8 cellular contexts compared by ENCODE assay signal in the genomic region with DNA sequence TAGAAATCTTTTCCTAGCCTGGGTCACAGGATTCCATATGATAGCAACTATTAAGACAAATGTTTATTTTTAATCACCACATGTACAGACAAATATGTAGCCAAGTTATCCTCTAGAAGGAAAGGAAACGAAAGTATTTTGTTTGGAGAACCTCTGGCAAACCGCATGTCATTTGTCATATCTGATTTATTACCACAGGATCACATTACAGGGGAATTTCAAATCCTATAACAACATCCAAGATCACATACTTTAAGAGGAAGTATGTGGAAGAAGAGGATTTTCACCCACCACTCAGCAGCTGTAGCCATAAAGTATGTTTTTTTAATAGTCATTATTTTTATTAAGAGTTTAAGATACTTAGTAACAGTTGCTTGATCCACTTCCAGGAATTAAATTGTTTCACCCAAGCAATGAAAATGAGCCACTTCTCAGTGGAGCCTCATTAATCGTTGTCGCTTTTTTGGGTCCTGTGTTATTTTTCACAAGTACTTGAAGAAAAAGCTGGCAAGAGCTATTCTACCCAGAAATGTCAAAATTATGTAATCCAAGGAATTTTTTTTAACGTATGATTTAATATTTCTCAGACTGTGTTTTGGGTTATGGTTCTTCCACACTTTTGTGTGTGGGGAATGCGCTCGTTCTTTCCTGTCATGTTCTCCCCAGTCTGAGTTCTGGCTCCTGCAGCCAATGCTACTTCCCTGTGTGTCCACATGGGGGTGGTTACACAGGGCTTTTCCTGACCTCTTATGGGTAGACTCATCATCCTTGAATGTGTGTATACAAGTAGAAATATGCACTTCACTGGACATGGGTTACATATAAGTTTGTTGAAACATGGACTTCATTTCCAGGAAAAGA. TPM values are rescaled to one million over a fixed set of nuclear protein-coding genes. Genes with fewer than 3 reads are reported as not detected.
DNase-seq lines count a peak whose midpoint lies in the region; ATAC-seq lines count a peak whose summit lies in the region.

No MANE protein-coding gene starts in this region.

- no peaks in the 10 kb centered on the region for H3K36me3 Mint-ChIP-seq in CD4-positive, alpha-beta memory T cell

- H3K27ac Mint-ChIP-seq in CD4-positive, alpha-beta memory T cell, result no peak overlapping the region

- intact Hi-C loops in CD4-positive, alpha-beta memory T cell (cut with micrococcal nuclease), result no loop called here

- POLR2A ChIA-PET in CD4-positive, alpha-beta memory T cell (lab: Charles Lee; ENCODE audit: partially characterized antibody), result no interaction called here

- no peak overlapping the region for H4K91ac ChIP-seq in neuronal stem cell (ENCODE audit: low read depth, low read length, poor library complexity)

- no peak overlapping the region for H2BK5ac ChIP-seq in neuronal stem cell (ENCODE audit: low read length)

- no peak overlapping the region for H2BK15ac ChIP-seq in neuronal stem cell (ENCODE audit: low read length)

- H3K4me3 Mint-ChIP-seq in CD4-positive, alpha-beta memory T cell, result no peak overlapping the region

- H3K9me3 Mint-ChIP-seq in CD4-positive, alpha-beta memory T cell, result peaks cover 0 to 2% (median 0%) of the 10 kb centered on the region in 8 donors

- H3K9me3 ChIP-seq in neuronal stem cell (replicated peaks in 1 of 2; ENCODE audit: control insufficient read depth in 2 of 2, insufficient read depth in 1 of 2, low read depth in 1 of 2, low read length in 2 of 2), result no peaks in the 10 kb centered on the region
- no peaks in the 10 kb centered on the region for H3K9me3 ChIP-seq in CD4-positive, alpha-beta memory T cell (ENCODE audit: control insufficient read depth in 1 of 2, low read length in 2 of 2)

- peaks cover 0 to 2% of the 10 kb centered on the region in 2 donors for H3K36me3 ChIP-seq in neuronal stem cell (replicated peaks in 1 of 2; ENCODE audit: control insufficient read depth in 2 of 2, insufficient read depth in 2 of 2, low read length in 2 of 2)
- no peaks in the 10 kb centered on the region for H3K36me3 ChIP-seq in CD4-positive, alpha-beta memory T cell (ENCODE audit: insufficient read depth, low read length)

- no peak overlapping the region for H2AFZ ChIP-seq in neuronal stem cell (ENCODE audit: low read length)

- no peak overlapping the region for H3K4me3 ChIP-seq in neuronal stem cell (ENCODE audit: low read length in 2 of 2)
- H3K4me3 ChIP-seq in CD4-positive, alpha-beta memory T cell (ENCODE audit: low read length in 2 of 2), result no peak overlapping the region

- H3K27ac ChIP-seq in epithelial cell of prostate, result peak overlapping the region; percentile 41
- H3K27ac ChIP-seq in neuronal stem cell (replicated peaks; ENCODE audit: low read length), result no peak overlapping the region
- no peak overlapping the region for H3K27ac ChIP-seq in CD4-positive, alpha-beta memory T cell (ENCODE audit: low read depth, low read length)

- H3K27me3 Mint-ChIP-seq in CD4-positive, alpha-beta memory T cell, result peaks cover 49 to 60% of the 10 kb centered on the region in 2 donors

- H4K8ac ChIP-seq in neuronal stem cell (ENCODE audit: low read depth, low read length), result no peak overlapping the region

- H3K4ac ChIP-seq in neuronal stem cell (ENCODE audit: low read length), result no peak overlapping the region

- H3K18ac ChIP-seq in neuronal stem cell (ENCODE audit: low read length), result no peak overlapping the region

- no CpG with 5 or more reads among the region's 7 CpGs for WGBS in neuronal stem cell (ENCODE audit: extremely low coverage in 2 of 2, insufficient read length in 2 of 2, insufficient replicate concordance in 1 of 2), 2 donors

- H3K4me2 ChIP-seq in neuronal stem cell (ENCODE audit: insufficient read depth, low read length, poor library complexity, severe bottlenecking), result no peak overlapping the region

- ATAC-seq in GM18511 (IDR thresholded peaks at IDR 0.05; ENCODE audit: unreplicated experiment), result no peak
- ATAC-seq in HG02678 (IDR thresholded peaks at IDR 0.05; ENCODE audit: unreplicated experiment), result no peak

- DNase-seq in DMS153 (lab: John Stamatoyannopoulos, UW) (peak; percentile 57), NCI-H226 (peak; percentile 65), epithelial cell of prostate (ENCODE audit: low read depth, low spot score) (no peak), occipital lobe (lab: John Stamatoyannopoulos, UW) (peak; percentile 12), neuronal stem cell (ENCODE audit: low spot score) (no peak)
- DNase-seq in CD4-positive, alpha-beta memory T cell, result no peak

- no peak overlapping the region for H2AK5ac ChIP-seq in neuronal stem cell (ENCODE audit: low read depth, low read length)

- H3K79me1 ChIP-seq in neuronal stem cell (ENCODE audit: low read depth, low read length), result no peaks in the 10 kb centered on the region

- CTCF ChIA-PET in CD4-positive, alpha-beta memory T cell (lab: Charles Lee; ENCODE audit: partially characterized antibody), result no interaction called here

- H3K14ac ChIP-seq in neuronal stem cell (ENCODE audit: low read length), result no peak overlapping the region

- peaks cover 0 to 3% (median 2%) of the 10 kb centered on the region in 4 donors for H3K4me1 Mint-ChIP-seq in CD4-positive, alpha-beta memory T cell

- peaks cover 0 to 20% (median 2%) of the 10 kb centered on the region in 3 experiments for H3K27me3 ChIP-seq in neuronal stem cell (ENCODE audit: control insufficient read depth in 3 of 3, insufficient read depth in 3 of 3, low read depth in 1 of 3, low read length in 3 of 3)
- H3K27me3 ChIP-seq in CD4-positive, alpha-beta memory T cell (ENCODE audit: insufficient read depth, low read length), result peaks cover 8% of the 10 kb centered on the region

- H2BK12ac ChIP-seq in neuronal stem cell (ENCODE audit: low read length), result no peak overlapping the region

- H3K4me1 ChIP-seq in neuronal stem cell (ENCODE audit: control insufficient read depth in 2 of 2, insufficient read depth in 1 of 2, low read depth in 1 of 2, low read length in 2 of 2), result peaks cover 14 to 17% of the 10 kb centered on the region in 2 donors
- peaks cover 3% of the 10 kb centered on the region for H3K4me1 ChIP-seq in CD4-positive, alpha-beta memory T cell (ENCODE audit: insufficient read depth, low read length)

- no peak overlapping the region for H3K23ac ChIP-seq in neuronal stem cell (ENCODE audit: low read depth, low read length, poor library complexity)

- no peak overlapping the region for H2BK120ac ChIP-seq in neuronal stem cell (ENCODE audit: low read depth, low read length)

- H3K9ac ChIP-seq in neuronal stem cell (ENCODE audit: low read depth, low read length, poor library complexity), result no peak overlapping the region

RNA-seq across cellular contexts. Expression of a gene that starts 6.9 kb away (rescaled TPM):
- 3.6 TPM for total RNA-seq in occipital lobe
- 10.9 TPM for polyA plus RNA-seq in neuronal stem cell (2013, experiment 1 of 2)
- polyA plus RNA-seq in neuronal stem cell (2013, experiment 2 of 2), result 10.5 TPM
- not detected for total RNA-seq in CD4-positive, alpha-beta memory T cell
- polyA plus RNA-seq in CD4-positive, alpha-beta memory T cell, result not detected

Comparison
In these comparisons a context has a peak if more than half of its experiments do, and no peak if none do; other contexts are left out.
1. DNase-seq: peak in DMS153 (single experiment), NCI-H226 (single experiment) and occipital lobe (single experiment); none in epithelial cell of prostate (single experiment), neuronal stem cell (single experiment) and CD4-positive, alpha-beta memory T cell (0 of 5).